In the genomic region with DNA sequence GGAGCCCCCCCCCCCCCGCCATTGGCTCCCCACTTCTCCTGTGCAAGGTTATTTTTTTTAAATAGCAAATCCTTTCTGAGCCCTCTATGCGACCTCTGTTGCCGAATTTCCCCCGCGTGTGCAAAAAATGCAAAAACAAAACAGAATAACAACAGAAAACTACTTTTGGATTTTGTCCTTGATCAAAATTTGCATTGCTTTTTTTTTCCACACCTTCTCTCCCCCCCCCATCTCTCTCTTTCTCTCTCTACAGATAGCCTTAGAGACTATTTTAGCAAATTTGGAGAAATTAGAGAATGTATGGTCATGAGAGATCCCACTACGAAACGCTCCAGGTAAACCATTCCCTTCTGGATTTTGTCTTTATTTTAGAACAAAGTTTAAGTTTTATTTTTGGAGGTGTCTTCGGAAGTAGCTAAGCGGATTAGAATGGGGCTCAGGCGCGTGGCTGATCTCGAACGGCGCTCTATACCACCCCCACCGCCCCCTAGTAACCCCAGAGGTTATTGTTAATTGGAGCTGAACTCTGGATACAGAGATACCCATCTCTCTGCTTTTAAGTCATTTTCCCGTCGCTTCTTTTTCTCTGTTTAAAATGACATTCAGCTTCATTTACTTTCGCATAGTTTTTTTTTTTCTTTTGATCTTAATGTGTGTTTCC, we compare ENCODE assay signal across 8 cellular contexts. TPM values are rescaled to one million over a fixed set of nuclear protein-coding genes. Genes with fewer than 3 reads are reported as not detected.
A peak's percentile ranks its signal among the peaks of the same experiment; 100 is the strongest.
DNase-seq lines count a peak whose midpoint lies in the region; ATAC-seq and TF ChIP-seq lines count a peak whose summit lies in the region.

No MANE protein-coding gene starts in this region.

- WGBS in IMR-90 (ENCODE audit: extremely low coverage in 2 of 2, insufficient read length in 1 of 2), 2 experiments = no CpG with 5 or more reads among the region's 18 CpGs

- H2AFZ ChIP-seq in IMR-90 (replicated peaks; ENCODE audit: low read length, poor library complexity) = peak overlapping the region; percentile 85

- CTCF ChIA-PET in IMR-90 (lab: Yijun Ruan, JAX) = interaction anchor here (0.6 to 1.5 kb wide), 4 partner anchors 14 to 143 kb away, joined by 3 to 11 read pairs (median 3); no protein-coding TSS in a partner anchor

- intact Hi-C loops in IMR-90 (cut with micrococcal nuclease) = loop anchor here (2.0 to 5.0 kb wide), 4 partner anchors 115 to 339 kb away; no protein-coding TSS in a partner anchor

- H3K4me1 Mint-ChIP-seq in immature natural killer cell = peaks cover 28 to 43% of the 10 kb centered on the region in 2 donors

- no peaks in the 10 kb centered on the region; the same call in 1 of the 2 replicates for H3K4me1 ChIP-seq in IMR-90 (ENCODE audit: control insufficient read depth, insufficient read depth, low read length)
- H3K4me1 ChIP-seq in stomach smooth muscle (ENCODE audit: control insufficient read depth, insufficient read depth, low read length) = peaks cover 12% of the 10 kb centered on the region

- H2BK20ac ChIP-seq in IMR-90 (ENCODE audit: low read depth, low read length) = no peak overlapping the region

- DNase-seq in CD1c-positive myeloid dendritic cell (ENCODE audit: extremely low spot score) (peak; percentile 7), IMR-90 (no peak), immature natural killer cell (peak in 1 of 3 donors; percentile 22)
- DNase-seq in activated naive CD4-positive, alpha-beta T cell treated with anti-CD3 and anti-CD28 coated beads, Interleukin-2, amount 50 U/mL, for 16 hours = peak; percentile 30

- H3K9ac ChIP-seq in IMR-90 (ENCODE audit: low read depth, low read length) (peak overlapping the region; percentile 34), stomach smooth muscle (ENCODE audit: low read length in 2 of 2) (peak overlapping the region; percentile 42 to 65)

- H3K4ac ChIP-seq in IMR-90 (ENCODE audit: low read depth, low read length) = no peak overlapping the region

- H3K4me3 ChIP-seq in IMR-90 (ENCODE audit: insufficient read depth, low read depth, low read length) = peak overlapping the region; percentile 99
- peak overlapping the region; percentile 76 for H3K4me3 ChIP-seq in stomach smooth muscle (ENCODE audit: low read length in 2 of 2)

- dilution Hi-C loops in IMR-90 (cut with HindIII; ENCODE audit: low sequenced_read_pairs, unreplicated experiment) = no loop called here

- no peak for TF ChIP-seq POLR2A in IMR-90 (IDR thresholded peaks at IDR 0.05; ENCODE audit: low read depth, low read length)

- peaks cover 4% of the 10 kb centered on the region for H3K36me3 ChIP-seq in IMR-90 (ENCODE audit: control insufficient read depth, insufficient read depth, low read length)
- peaks cover 3 to 5% of the 10 kb centered on the region in 2 donors for H3K36me3 ChIP-seq in stomach smooth muscle (ENCODE audit: control insufficient read depth in 2 of 2, insufficient read depth in 2 of 2, low read length in 2 of 2)

- H3K4me3 Mint-ChIP-seq in immature natural killer cell = peak overlapping the region; percentile 87 to 92 (median 89)

- no peaks in the 10 kb centered on the region for H4K20me1 ChIP-seq in IMR-90 (ENCODE audit: insufficient read depth, low read length)

- no peak overlapping the region for H2BK120ac ChIP-seq in IMR-90 (ENCODE audit: low read depth, low read length)

- H3K27me3 ChIP-seq in IMR-90 (ENCODE audit: control insufficient read depth, insufficient read depth, low read length) = peaks cover 5% of the 10 kb centered on the region
- no peaks in the 10 kb centered on the region for H3K27me3 ChIP-seq in stomach smooth muscle (ENCODE audit: control insufficient read depth in 1 of 2, insufficient read depth in 2 of 2, low read length in 2 of 2)

- BruUV-seq in IMR-90 (replicated peaks; lab: Mats Ljungman, UMichigan) = no TSS peak

- H3K9me1 ChIP-seq in IMR-90 (ENCODE audit: insufficient read depth, low read length) = no peaks in the 10 kb centered on the region

- no peak for TF ChIP-seq RAD21 in IMR-90 (IDR thresholded peaks at IDR 0.05; ENCODE audit: low read length)

- H3K27ac ChIP-seq in IMR-90 (ENCODE audit: insufficient read depth, low read length) (peak overlapping the region; percentile 21; the same call in 1 of the 2 replicates), stomach smooth muscle (ENCODE audit: low read length) (peak overlapping the region; percentile 46)

- no peak overlapping the region for H2BK5ac ChIP-seq in IMR-90 (ENCODE audit: low read depth, low read length, poor library complexity, severe bottlenecking)

- no peak for TF ChIP-seq CTCF in IMR-90 (conservative IDR thresholded peaks at IDR 0.05; ENCODE audit: low read depth, low read length)

- H3K18ac ChIP-seq in IMR-90 (ENCODE audit: low read depth, low read length) = no peak overlapping the region; the same call in 1 of the 2 replicates

- H4K8ac ChIP-seq in IMR-90 (ENCODE audit: low read depth in 2 of 2, low read length in 2 of 2) = no peak overlapping the region

- ATAC-seq in IMR-90 (ENCODE audit: low read depth) = no peak
- no peak for ATAC-seq in HG02571 (IDR thresholded peaks at IDR 0.05; ENCODE audit: unreplicated experiment)
- ATAC-seq in HG02610 (IDR thresholded peaks at IDR 0.05; ENCODE audit: unreplicated experiment) = no peak
- ATAC-seq in HG03095 (IDR thresholded peaks at IDR 0.05; ENCODE audit: unreplicated experiment) = no peak

- H3K27me3 Mint-ChIP-seq in immature natural killer cell (ENCODE audit: low read depth in 3 of 3) = peaks cover 0 to 12% (median 2%) of the 10 kb centered on the region in 3 donors

- no peak overlapping the region for H2AK9ac ChIP-seq in IMR-90 (replicated peaks; ENCODE audit: low read depth, low read length, poor library complexity)

- H3K4me2 ChIP-seq in IMR-90 (ENCODE audit: low read depth, low read length) = peak overlapping the region; percentile 93

- peak overlapping the region in 5 of 6 donors; percentile 68 to 94 (median 80) for H3K27ac Mint-ChIP-seq in immature natural killer cell

- H3K9me3 Mint-ChIP-seq in immature natural killer cell = no peaks in the 10 kb centered on the region

- no peak overlapping the region for H3K56ac ChIP-seq in IMR-90 (ENCODE audit: extremely low read depth, insufficient read depth, low read length)

- peaks cover 9 to 13% of the 10 kb centered on the region in 2 experiments for H3K79me1 ChIP-seq in IMR-90 (ENCODE audit: low read depth in 1 of 2, low read length in 2 of 2)

- H4K5ac ChIP-seq in IMR-90 (ENCODE audit: low read depth, low read length) = no peak overlapping the region

- POLR2A ChIA-PET in IMR-90 (lab: Charles Lee; ENCODE audit: unreplicated experiment) = interaction anchor here (0.6 kb wide), 1 partner anchor 320 kb away, joined by 4 read pairs; no protein-coding TSS in a partner anchor

- in situ Hi-C loops in IMR-90 (cut with MboI; ENCODE audit: low sequenced_read_pairs) = no loop called here

- H2AK5ac ChIP-seq in IMR-90 (ENCODE audit: low read depth, low read length) = no peak overlapping the region

- H2BK15ac ChIP-seq in IMR-90 (ENCODE audit: low read depth, low read length) = no peak overlapping the region

- H4K91ac ChIP-seq in IMR-90 (ENCODE audit: insufficient read depth, low read depth, low read length) = no peak overlapping the region

- peak overlapping the region; percentile 67; the same call in 1 of the 2 replicates for H3K23ac ChIP-seq in IMR-90 (ENCODE audit: low read depth, low read length)

- H3K9me3 ChIP-seq in IMR-90 (ENCODE audit: control insufficient read depth, insufficient read depth, low read length) (no peaks in the 10 kb centered on the region), stomach smooth muscle (ENCODE audit: control insufficient read depth in 2 of 2, low read length in 2 of 2) (no peaks in the 10 kb centered on the region)

- H3K36me3 Mint-ChIP-seq in immature natural killer cell = peaks cover 16 to 27% (median 22%) of the 10 kb centered on the region in 3 donors

- no peak overlapping the region; the same call in 1 of the 2 replicates for H3K14ac ChIP-seq in IMR-90 (replicated peaks; ENCODE audit: low read depth, low read length)

TF ChIP-seq in IMR-90, 13 proteins besides CTCF, POLR2A, EP300 and RAD21 (continues in another document):
- TF ChIP-seq, protein P1, sequence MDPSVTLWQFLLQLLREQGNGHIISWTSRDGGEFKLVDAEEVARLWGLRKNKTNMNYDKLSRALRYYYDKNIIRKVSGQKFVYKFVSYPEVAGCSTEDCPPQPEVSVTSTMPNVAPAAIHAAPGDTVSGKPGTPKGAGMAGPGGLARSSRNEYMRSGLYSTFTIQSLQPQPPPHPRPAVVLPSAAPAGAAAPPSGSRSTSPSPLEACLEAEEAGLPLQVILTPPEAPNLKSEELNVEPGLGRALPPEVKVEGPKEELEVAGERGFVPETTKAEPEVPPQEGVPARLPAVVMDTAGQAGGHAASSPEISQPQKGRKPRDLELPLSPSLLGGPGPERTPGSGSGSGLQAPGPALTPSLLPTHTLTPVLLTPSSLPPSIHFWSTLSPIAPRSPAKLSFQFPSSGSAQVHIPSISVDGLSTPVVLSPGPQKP (IDR thresholded peaks at IDR 0.05; ENCODE audit: borderline replicate concordance, low read depth, low read length) = no peak
- no peak for TF ChIP-seq NFE2L2 (IDR thresholded peaks at IDR 0.05; ENCODE audit: low read depth, low read length)
- no peak for TF ChIP-seq CHD1 (IDR thresholded peaks at IDR 0.05; ENCODE audit: low read depth, low read length)
- TF ChIP-seq RFX5 (IDR thresholded peaks at IDR 0.05; ENCODE audit: low read depth, low read length) = no peak
- TF ChIP-seq, protein P2, sequence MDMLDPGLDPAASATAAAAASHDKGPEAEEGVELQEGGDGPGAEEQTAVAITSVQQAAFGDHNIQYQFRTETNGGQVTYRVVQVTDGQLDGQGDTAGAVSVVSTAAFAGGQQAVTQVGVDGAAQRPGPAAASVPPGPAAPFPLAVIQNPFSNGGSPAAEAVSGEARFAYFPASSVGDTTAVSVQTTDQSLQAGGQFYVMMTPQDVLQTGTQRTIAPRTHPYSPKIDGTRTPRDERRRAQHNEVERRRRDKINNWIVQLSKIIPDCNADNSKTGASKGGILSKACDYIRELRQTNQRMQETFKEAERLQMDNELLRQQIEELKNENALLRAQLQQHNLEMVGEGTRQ (IDR thresholded peaks at IDR 0.05; ENCODE audit: low read depth, low read length) = no peak
- TF ChIP-seq BHLHE40 (IDR thresholded peaks at IDR 0.05; ENCODE audit: low read depth, low read length) = no peak
- TF ChIP-seq MAZ (IDR thresholded peaks at IDR 0.05; ENCODE audit: borderline replicate concordance, low read depth, low read length) = no peak
- no peak for TF ChIP-seq FOS (IDR thresholded peaks at IDR 0.05; ENCODE audit: low read depth, low read length)
- TF ChIP-seq MAFK (IDR thresholded peaks at IDR 0.05; ENCODE audit: low read depth, low read length) = no peak
- TF ChIP-seq CEBPB (IDR thresholded peaks at IDR 0.05; ENCODE audit: low read depth, low read length) = no peak
- TF ChIP-seq MXI1 (IDR thresholded peaks at IDR 0.05; ENCODE audit: borderline replicate concordance, low read depth, low read length) = no peak
- TF ChIP-seq RCOR1 (IDR thresholded peaks at IDR 0.05; ENCODE audit: insufficient replicate concordance, low read length) = no peak

RNA-seq across cellular contexts. Expression of a gene that starts 1.0 kb away (rescaled TPM):
- total RNA-seq in IMR-90 (2012; rRNA removed) = 16.0 and 18.1 TPM in 2 replicates
- polyA plus RNA-seq in IMR-90 (2012; rRNA removed) (13.0 and 14.0 TPM in 2 replicates), immature natural killer cell (1 to 10 TPM in 2 of 3 donors, under 1 TPM in 1; 0.88 to 3.6 (median 2.4) TPM)
- 7.4 and 9.4 TPM in 2 replicates for polyA plus RNA-seq in IMR-90 (2012; cell fraction: cytosol; rRNA removed)
- polyA plus RNA-seq in IMR-90 (2012; cell fraction: nucleus; rRNA removed; ENCODE audit: low replicate concordance) = 10.2 and 22.1 TPM in 2 replicates
